ENCODE assay signal across 8 cellular contexts in the genomic region with DNA sequence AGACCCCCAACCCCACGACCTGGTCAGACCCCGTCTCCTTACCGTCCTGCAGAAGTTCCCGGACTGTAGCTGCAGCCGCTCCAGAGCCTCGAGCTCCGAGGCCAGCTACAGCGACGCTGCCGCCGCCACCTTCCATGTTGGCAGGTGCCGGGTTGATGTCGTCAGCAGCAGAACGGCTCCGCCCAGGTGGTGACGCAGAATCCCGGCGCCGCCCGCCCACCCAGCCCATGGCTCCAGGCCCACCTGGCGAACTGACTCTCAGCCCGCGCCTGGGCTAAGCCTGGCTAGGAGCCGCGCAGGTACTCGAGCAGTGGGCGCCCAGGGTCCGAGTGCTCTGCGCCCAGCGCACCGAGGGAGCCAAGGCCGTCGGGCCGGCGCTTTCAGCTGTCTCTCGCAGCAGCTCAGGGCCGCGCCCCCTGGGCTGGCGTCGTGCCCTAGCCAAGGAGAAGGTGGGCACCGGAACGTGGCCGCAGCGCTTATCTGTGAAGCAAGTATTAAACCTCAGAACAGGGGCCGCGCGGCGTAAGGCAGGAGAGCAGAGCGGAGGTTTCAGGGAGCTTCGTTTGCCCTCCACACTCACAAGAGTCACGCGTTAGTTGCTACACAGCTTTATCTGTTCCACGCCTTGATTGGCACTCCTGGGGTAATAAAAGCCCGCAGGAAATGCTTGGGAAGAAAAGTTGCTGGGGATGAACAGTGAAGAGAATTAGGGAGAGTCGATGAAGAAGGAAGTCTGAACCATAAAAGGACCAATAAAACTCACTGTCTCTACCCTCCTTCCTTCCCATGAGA. TPM values are rescaled to one million over a fixed set of nuclear protein-coding genes. Genes with fewer than 3 reads are reported as not detected.
DNase-seq lines count a peak whose midpoint lies in the region; TF ChIP-seq lines count a peak whose summit lies in the region.

Gene COG5 (minus strand): TSS at position 160 of the 792 bp plus-strand sequence. CDS start 24 bp downstream, at position 136.
A gene with protein sequence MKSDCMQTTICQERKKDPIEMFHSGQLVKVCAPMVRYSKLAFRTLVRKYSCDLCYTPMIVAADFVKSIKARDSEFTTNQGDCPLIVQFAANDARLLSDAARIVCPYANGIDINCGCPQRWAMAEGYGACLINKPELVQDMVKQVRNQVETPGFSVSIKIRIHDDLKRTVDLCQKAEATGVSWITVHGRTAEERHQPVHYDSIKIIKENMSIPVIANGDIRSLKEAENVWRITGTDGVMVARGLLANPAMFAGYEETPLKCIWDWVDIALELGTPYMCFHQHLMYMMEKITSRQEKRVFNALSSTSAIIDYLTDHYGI (plus strand): TSS at position 211 of the 792 bp plus-strand sequence. CDS start 3,100 bp downstream, outside the sequence.

- TF ChIP-seq CTCF in LNCaP clone FGC (IDR thresholded peaks at IDR 0.05; ENCODE audit: control insufficient read depth, extremely low read depth, insufficient read depth), result no peak
- peak; percentile 32 for TF ChIP-seq CTCF in neutrophil (IDR thresholded peaks at IDR 0.05)

- in situ Hi-C loops in G401 (cut with HindIII; ENCODE audit: low sequenced_read_pairs), result no loop called here

- H3K4me3 ChIP-seq in LNCaP clone FGC (ENCODE audit: low read depth, low read length) (peak within 1 kb of the TSS; percentile 78), SJSA1 (peak within 1 kb of the TSS; percentile 87), neutrophil (ENCODE audit: low read depth in 1 of 2, low read length in 1 of 2) (peak within 1 kb of the TSS; percentile 85 to 93)

- DNase-seq in G401 (ENCODE audit: low spot score) (peak; percentile 86), H4 (ENCODE audit: low spot score) (peak; percentile 69), LNCaP clone FGC (ENCODE audit: low read depth) (no peak), SJSA1 (ENCODE audit: low read depth in 1 of 2, low spot score in 2 of 2) (peak; percentile 73 to 74), foreskin melanocyte (peak; percentile 46), substantia nigra (lab: John Stamatoyannopoulos, UW) (peak; percentile 25 to 94 (median 77))
- DNase-seq in activated naive CD4-positive, alpha-beta T cell treated with Interleukin-2 at 50 U/mL for 16 hours, result peak; percentile 87

- peak within 1 kb of the TSS; percentile 79 for H3K27ac ChIP-seq in SJSA1
- H3K27ac ChIP-seq in neutrophil, result peak within 1 kb of the TSS; percentile 79
- H3K27ac ChIP-seq in substantia nigra (ENCODE audit: low read depth, low read length, poor library complexity, severe bottlenecking), result peak within 1 kb of the TSS; percentile 79

- H3K36me3 ChIP-seq in SJSA1 (peaks cover 9% of the 10 kb centered on the region; the same call in 1 of the 2 replicates), neutrophil (no peaks in the 10 kb centered on the region)

- H3K27me3 ChIP-seq in SJSA1 (replicated peaks) (no peaks in the 10 kb centered on the region), neutrophil (no peaks in the 10 kb centered on the region)

- no peaks in the 10 kb centered on the region for H3K9me3 ChIP-seq in SJSA1 (replicated peaks)
- H3K9me3 ChIP-seq in neutrophil, result no peaks in the 10 kb centered on the region

- H3K4me1 ChIP-seq in SJSA1 (replicated peaks) (peaks cover 23% of the 10 kb centered on the region), neutrophil (ENCODE audit: control insufficient read depth in 1 of 2, insufficient read depth in 1 of 2, low read depth in 1 of 2, low read length in 1 of 2) (peaks cover 18 to 20% of the 10 kb centered on the region in 2 experiments)

RNA-seq across cellular contexts. Expression of gene COG5, which starts in this region (rescaled TPM):
- 25.4 and 65.3 TPM in 2 replicates for total RNA-seq in G401 (2014; rRNA removed; shearing (Covaris generic))
- 33.0 and 41.7 TPM in 2 replicates for total RNA-seq in H4 (2014; rRNA removed; shearing (Covaris generic))
- total RNA-seq in SJSA1 (2014; rRNA removed; shearing (Covaris generic)), result 25.2 and 53.7 TPM in 2 replicates

RNA-seq across cellular contexts. Expression of the second gene that starts in this region (rescaled TPM):
- total RNA-seq in G401 (2014; rRNA removed; shearing (Covaris generic)), result 10.7 and 11.4 TPM in 2 replicates
- total RNA-seq in H4 (2014; rRNA removed; shearing (Covaris generic)), result 13.3 and 14.8 TPM in 2 replicates
- 9.0 and 9.8 TPM in 2 replicates for total RNA-seq in SJSA1 (2014; rRNA removed; shearing (Covaris generic))
